ENCODE assay signal across 11 cellular contexts in the genomic region with DNA sequence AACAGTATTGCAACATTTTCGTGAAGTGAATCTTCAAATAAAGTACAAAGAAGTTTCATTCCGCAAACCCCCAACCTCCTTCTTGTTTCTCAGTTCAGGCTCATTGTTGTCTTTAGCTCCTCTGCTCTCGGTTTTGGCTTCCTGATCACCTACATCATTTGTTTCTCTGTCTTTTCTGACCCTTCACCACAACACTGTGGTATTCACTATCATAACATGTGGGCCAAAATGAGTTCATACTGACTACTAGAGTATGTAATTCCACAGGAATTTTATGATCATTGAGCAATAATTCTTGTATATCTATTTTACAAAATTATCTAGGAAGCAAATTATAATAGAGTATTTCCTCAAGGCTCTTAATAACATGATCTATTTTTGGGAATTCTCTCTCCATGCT.
DNase-seq lines count a peak whose midpoint lies in the region; ATAC-seq and TF ChIP-seq lines count a peak whose summit lies in the region.
"Had no signal": no experiment of that assay in that cellular context is flagged by ENCODE, and none has a peak within 500 bp of the region (broad histone marks: within the 10 kb centered on the region; RNA-seq: fewer than 3 reads in every experiment).

No MANE protein-coding gene starts in this region.

- H3K9ac ChIP-seq in KMS-11 = no peak overlapping the region
- no peak overlapping the region for H3K9ac ChIP-seq in colonic mucosa (ENCODE audit: low read depth in 2 of 2, low read length in 2 of 2)

- no peak overlapping the region for H3K27ac ChIP-seq in KMS-11
- H3K27ac ChIP-seq in colonic mucosa = no peak overlapping the region

- H2AFZ ChIP-seq in KMS-11 (ENCODE audit: low read depth) = no peak overlapping the region

- peak; percentile 91 for DNase-seq in epithelial cell of esophagus (ENCODE audit: low read depth)
- DNase-seq in skeletal muscle cell (ENCODE audit: low read depth) = peak; percentile 96
- DNase-seq in GM19240 (ENCODE audit: insufficient read length, low spot score) = no peak
- DNase-seq in stimulated activated CD4-positive, alpha-beta T cell treated with anti-CD3 and anti-CD28 coated beads, Interleukin-12 subunit alpha, Interleukin-12 subunit beta, amount 100 ng/mL, for 4 hours = no peak
- DNase-seq in colonic mucosa = no peak
- no peak for DNase-seq in OCI-M2 (lab: John Stamatoyannopoulos, UW; ENCODE audit: unreplicated experiment)
- DNase-seq: left colon, NCI-H2227 treated with DMSO at 0.1 percent for 48 hours, spleen had no signal

- intact Hi-C loops in colonic mucosa (cut with DNase I) = no loop called here

- ATAC-seq in GM19395 (IDR thresholded peaks at IDR 0.05; ENCODE audit: unreplicated experiment) = peak; percentile 55
- ATAC-seq: left colon had no signal

- H3K4me3 ChIP-seq in KMS-11 (IDR thresholded peaks at IDR 0.05; ENCODE audit: insufficient read depth, low read depth, low read length) (no peak overlapping the region), epithelial cell of esophagus (ENCODE audit: low read length) (no peak overlapping the region), skeletal muscle cell (ENCODE audit: low read depth, low read length) (no peak overlapping the region), colonic mucosa (no peak overlapping the region)
- H3K4me3 ChIP-seq: spleen had no signal

- no peak for TF ChIP-seq CTCF in KMS-11 (conservative IDR thresholded peaks at IDR 0.05; ENCODE audit: low read depth, low read length)
- TF ChIP-seq CTCF in epithelial cell of esophagus (IDR thresholded peaks at IDR 0.05; ENCODE audit: insufficient read depth, low read depth, low read length, missing control alignments) = no peak
- TF ChIP-seq CTCF in colonic mucosa (IDR thresholded peaks at IDR 0.05) = no peak

- no peaks in the 10 kb centered on the region for H3K9me3 ChIP-seq in colonic mucosa
- H3K9me3 ChIP-seq: spleen had no signal

- no peaks in the 10 kb centered on the region for H4K20me1 ChIP-seq in KMS-11 (ENCODE audit: insufficient read depth)

- H3K36me3 ChIP-seq in KMS-11 (ENCODE audit: insufficient read depth) (no peaks in the 10 kb centered on the region), colonic mucosa (no peaks in the 10 kb centered on the region)
- H3K36me3 ChIP-seq: spleen had no signal

- H3K27me3 ChIP-seq in KMS-11 (ENCODE audit: insufficient read depth, low read depth) (no peaks in the 10 kb centered on the region), colonic mucosa (no peaks in the 10 kb centered on the region)
- H3K27me3 ChIP-seq: spleen had no signal

- H3K4me2 ChIP-seq in KMS-11 = peak overlapping the region; percentile 14; the same call in 1 of the 2 replicates

- peaks cover 50% of the 10 kb centered on the region for H3K4me1 ChIP-seq in KMS-11 (ENCODE audit: low read depth, poor library complexity, severe bottlenecking)
- no peaks in the 10 kb centered on the region for H3K4me1 ChIP-seq in colonic mucosa

- H3K79me2 ChIP-seq in KMS-11 (ENCODE audit: insufficient read depth, low read depth) = no peaks in the 10 kb centered on the region

Comparison
In these comparisons a context has a peak if more than half of its experiments do, and no peak if none do; other contexts are left out.
1. DNase-seq: peak in epithelial cell of esophagus (single experiment) and skeletal muscle cell (single experiment); none in GM19240 (single experiment), stimulated activated CD4-positive, alpha-beta T cell treated with anti-CD3 and anti-CD28 coated beads, Interleukin-12 subunit alpha, Interleukin-12 subunit beta, amount 100 ng/mL, for 4 hours (single experiment), colonic mucosa (single experiment) and OCI-M2 (single experiment).